Comparison of ENCODE assay signal across 8 cellular contexts in the genomic region with DNA sequence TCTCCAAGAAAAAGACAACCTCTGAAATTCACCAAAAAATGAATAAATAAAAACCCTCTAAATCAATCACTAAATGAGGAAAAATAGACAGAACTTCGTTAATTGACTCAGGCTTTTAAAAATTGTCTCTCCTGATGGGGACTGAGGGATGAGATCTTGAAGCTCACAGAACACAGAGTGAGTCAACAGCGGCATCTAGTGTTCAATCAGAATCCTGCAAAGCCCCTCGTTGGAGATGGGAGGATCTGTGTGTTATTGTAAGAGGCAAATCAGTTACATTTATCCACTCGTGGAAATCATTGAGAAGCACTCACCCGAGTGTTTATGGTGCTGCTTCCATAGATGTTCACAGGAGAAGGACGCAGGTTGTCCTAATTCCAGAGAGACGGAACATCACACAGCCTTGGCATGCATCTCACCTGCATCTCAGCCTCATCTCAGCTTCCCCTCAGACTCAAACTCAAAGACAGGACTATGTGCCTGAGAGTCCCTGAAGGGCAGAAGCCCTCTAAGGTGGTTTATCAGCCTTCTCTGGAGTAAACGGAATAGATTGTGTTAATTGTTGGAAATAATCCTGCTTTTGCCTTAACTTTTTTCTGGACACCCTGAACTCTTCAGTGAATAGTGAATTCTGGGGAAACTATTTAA.
DNase-seq lines count a peak whose midpoint lies in the region; ATAC-seq and TF ChIP-seq lines count a peak whose summit lies in the region.

No MANE protein-coding gene starts in this region.

- no peaks in the 10 kb centered on the region for H3K27me3 ChIP-seq in kidney epithelial cell (ENCODE audit: control insufficient read depth, insufficient read depth, low read length)

- TF ChIP-seq CTCF in cardiac fibroblast (IDR thresholded peaks at IDR 0.05; ENCODE audit: low read depth, low read length) (peak; percentile 96), kidney epithelial cell (IDR thresholded peaks at IDR 0.05; ENCODE audit: insufficient read depth, low read length, poor library complexity, severe bottlenecking) (peak; percentile 93)

- in situ Hi-C loops in ACHN (cut with HindIII; ENCODE audit: low pct_ligation_motif_present, low pct_unique_long_range_greater_than_20kb, low sequenced_read_pairs) = no loop called here

- H3K36me3 ChIP-seq in kidney epithelial cell (ENCODE audit: control insufficient read depth, insufficient read depth, low read length) = no peaks in the 10 kb centered on the region

- ATAC-seq in GM18505 (IDR thresholded peaks at IDR 0.05; ENCODE audit: unreplicated experiment) (peak; percentile 76), HG02943 (IDR thresholded peaks at IDR 0.05; ENCODE audit: low read depth, unreplicated experiment) (peak; percentile 93)

- TF ChIP-seq POLR2A in GM18505 (IDR thresholded peaks at IDR 0.05; ENCODE audit: borderline replicate concordance, extremely low read depth, insufficient read depth, insufficient read length) = no peak

- peak overlapping the region in 1 of 2 donors; percentile 0 for H3K4me3 ChIP-seq in cardiac fibroblast (replicated peaks in 1 of 2; ENCODE audit: low read depth in 2 of 2, low read length in 2 of 2)
- H3K4me3 ChIP-seq in kidney epithelial cell (ENCODE audit: low read depth, low read length) = no peak overlapping the region

- DNase-seq in ACHN (peak; percentile 76), NCI-H2107 (lab: John Stamatoyannopoulos, UW) (peak; percentile 64), UCSD-AML1 (lab: John Stamatoyannopoulos, UW; ENCODE audit: unreplicated experiment) (peak; percentile 19), cardiac fibroblast (ENCODE audit: low read depth in 2 of 2) (peak; percentile 86 to 90), kidney epithelial cell (ENCODE audit: low read depth) (peak; percentile 25)
- peak; percentile 53 to 60 for DNase-seq in stimulated activated CD4-positive, alpha-beta T cell treated with anti-CD3 and anti-CD28 coated beads, Interleukin-2, amount 100 ng/mL, for 48 hours

Comparison
In these comparisons a context has a peak if more than half of its experiments do, and no peak if none do; other contexts are left out.
1. DNase-seq: peak in every context shown above with its lines; median percentile 88 in cardiac fibroblast; 76 in ACHN; 64 in NCI-H2107; 56 in stimulated activated CD4-positive, alpha-beta T cell treated with anti-CD3 and anti-CD28 coated beads, Interleukin-2, amount 100 ng/mL, for 48 hours; 25 in kidney epithelial cell; 19 in UCSD-AML1.